ENCODE assay signal across 8 cellular contexts in the genomic region with DNA sequence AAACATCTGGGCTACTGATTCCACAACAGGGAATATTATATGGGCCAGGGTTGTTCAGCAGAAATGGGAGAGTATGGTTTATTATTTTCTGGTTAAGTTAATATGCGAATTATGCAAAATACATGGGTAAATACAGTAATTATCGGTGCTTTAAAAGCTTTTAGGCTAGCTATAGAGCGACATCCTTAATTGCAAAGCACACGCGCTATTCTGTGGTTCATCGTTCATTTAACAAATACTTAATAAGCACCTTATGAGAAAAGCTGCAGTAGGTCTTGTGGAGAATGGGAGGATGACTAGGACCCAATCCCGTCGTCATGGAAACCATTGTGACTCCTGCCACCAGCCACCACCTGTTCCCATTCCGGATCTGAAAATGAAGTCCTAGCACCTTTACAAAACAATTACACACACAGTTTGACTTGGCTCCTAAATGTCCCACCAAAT. TPM values are rescaled to one million over a fixed set of nuclear protein-coding genes. Genes with fewer than 3 reads are reported as not detected.
DNase-seq lines count a peak whose midpoint lies in the region; ATAC-seq and TF ChIP-seq lines count a peak whose summit lies in the region.

No MANE protein-coding gene starts in this region.

- ATAC-seq in GM21447 (IDR thresholded peaks at IDR 0.05; ENCODE audit: unreplicated experiment) (no peak), HG02870 (IDR thresholded peaks at IDR 0.05; ENCODE audit: unreplicated experiment) (no peak)

- H3K9me3 ChIP-seq in SJSA1 (replicated peaks) (no peaks in the 10 kb centered on the region), neuron (ENCODE audit: low read length) (peaks cover 12% of the 10 kb centered on the region)

- H3K4me3 ChIP-seq in SJSA1 (peak overlapping the region; percentile 71), epithelial cell of proximal tubule (ENCODE audit: low read depth, low read length) (peak overlapping the region; percentile 86), neuron (ENCODE audit: low read length) (peak overlapping the region; percentile 47)

- H2AFZ ChIP-seq in neuron (ENCODE audit: low read depth, low read length): peak overlapping the region; percentile 73

- H3K36me3 ChIP-seq in SJSA1 (peaks cover 4% of the 10 kb centered on the region), neuron (ENCODE audit: insufficient read depth, low read length) (no peaks in the 10 kb centered on the region)

- DNase-seq in COR-L47 (lab: John Stamatoyannopoulos, UW) (peak; percentile 100), LHCN-M2 (ENCODE audit: low read depth) (peak; percentile 83), SJSA1 (ENCODE audit: low read depth in 1 of 2, low spot score in 2 of 2) (no peak), epithelial cell of proximal tubule (ENCODE audit: low read depth) (no peak), GM19238 (ENCODE audit: insufficient read length, low spot score) (no peak)

- TF ChIP-seq CTCF in epithelial cell of proximal tubule (conservative IDR thresholded peaks at IDR 0.05; ENCODE audit: low read depth, low read length): no peak

- peaks cover 14% of the 10 kb centered on the region for H3K4me1 ChIP-seq in SJSA1 (replicated peaks)
- peaks cover 20% of the 10 kb centered on the region for H3K4me1 ChIP-seq in neuron (ENCODE audit: insufficient read depth, low read length)

- H3K27me3 ChIP-seq in SJSA1 (replicated peaks): no peaks in the 10 kb centered on the region
- H3K27me3 ChIP-seq in neuron (ENCODE audit: insufficient read depth, low read length): no peaks in the 10 kb centered on the region

- H3K27ac ChIP-seq in SJSA1: peak overlapping the region; percentile 98

RNA-seq across cellular contexts. Expression of a gene that starts 0.6 kb away (rescaled TPM):
- total RNA-seq in LHCN-M2 (2014; rRNA removed) (33.3 and 34.8 TPM in 2 replicates), epithelial cell of proximal tubule (19.1 and 22.0 TPM in 2 replicates)
- polyA plus RNA-seq in LHCN-M2 (2012): 23.8 TPM
- total RNA-seq in SJSA1 (2014; rRNA removed; shearing (Covaris generic)): 20.4 and 21.6 TPM in 2 replicates

RNA-seq across cellular contexts. Expression of a gene that starts 50.5 kb away (rescaled TPM):
- total RNA-seq in LHCN-M2 (2014; rRNA removed) (197 and 202 TPM in 2 replicates), epithelial cell of proximal tubule (42.0 and 66.4 TPM in 2 replicates)
- polyA plus RNA-seq in LHCN-M2 (2012): 289 TPM
- 149 and 223 TPM in 2 replicates for total RNA-seq in SJSA1 (2014; rRNA removed; shearing (Covaris generic))

Comparison
In these comparisons a context has a peak if more than half of its experiments do, and no peak if none do; other contexts are left out.
1. DNase-seq: peak in COR-L47 (single experiment) and LHCN-M2 (single experiment); none in SJSA1 (0 of 2), epithelial cell of proximal tubule (single experiment) and GM19238 (single experiment).
2. Peak in every context shown above with its lines, with median percentiles within 50 percentile points of each other: H3K4me3 ChIP-seq.